8 cellular contexts compared by ENCODE assay signal in genomic region chr5:160008877-160009590, GRCh38. TPM values are rescaled to one million over a fixed set of nuclear protein-coding genes. Genes with fewer than 3 reads are reported as not detected.
DNase-seq lines count a peak whose midpoint lies in the region; ATAC-seq lines count a peak whose summit lies in the region.

TTC1 (plus strand) TSS chr5:160009139; CDS start chr5:160010529, 1,390 bp downstream.

- peak within 1 kb of the TSS; percentile 78 for H3K27ac ChIP-seq in effector memory CD4-positive, alpha-beta T cell (ENCODE audit: insufficient read depth, low read length, poor library complexity, severe bottlenecking)

- no peaks in the 10 kb centered on the region for H3K27me3 ChIP-seq in effector memory CD4-positive, alpha-beta T cell (replicated peaks; ENCODE audit: control insufficient read depth, insufficient read depth, low read length, poor library complexity, severe bottlenecking)

- peak; percentile 98 for ATAC-seq in GM19468 (IDR thresholded peaks at IDR 0.05; ENCODE audit: extremely low read depth, unreplicated experiment)

- H3K4me1 ChIP-seq in effector memory CD4-positive, alpha-beta T cell (ENCODE audit: control insufficient read depth, insufficient read depth, low read length, poor library complexity, severe bottlenecking), result peaks cover 14% of the 10 kb centered on the region

- peak within 1 kb of the TSS; percentile 75 for H3K4me3 ChIP-seq in effector memory CD4-positive, alpha-beta T cell (ENCODE audit: insufficient read depth, low read depth, low read length, poor library complexity, severe bottlenecking)

- H3K9me3 ChIP-seq in effector memory CD4-positive, alpha-beta T cell (ENCODE audit: control insufficient read depth, low read length), result no peaks in the 10 kb centered on the region

- H3K36me3 ChIP-seq in effector memory CD4-positive, alpha-beta T cell (ENCODE audit: control insufficient read depth, insufficient read depth, low read length), result peaks cover 11% of the 10 kb centered on the region

- DNase-seq in CMK (ENCODE audit: low read depth), result peak; percentile 87
- DNase-seq in HS-5 (ENCODE audit: low read depth), result peak; percentile 97
- peak; percentile 87 for DNase-seq in NK-92 treated with Interleukin-12 subunit alpha and Interleukin-12 subunit beta, amount 100 ng/mL, for 24 hours (lab: John Stamatoyannopoulos, UW)
- peak; percentile 92 for DNase-seq in activated CD8-positive, alpha-beta memory T cell treated with anti-CD3 and anti-CD28 coated beads for 24 hours
- peak; percentile 85 to 93 (median 89) for DNase-seq in effector memory CD4-positive, alpha-beta T cell
- DNase-seq in lung microvascular endothelial cell (ENCODE audit: low read depth in 2 of 2), result peak; percentile 99 to 100
- DNase-seq in stimulated activated CD4-positive, alpha-beta T cell treated with anti-CD3 and anti-CD28 coated beads, TNF-alpha, amount 100 ng/mL, for 48 hours (ENCODE audit: low read depth in 3 of 3), result peak; percentile 78 to 88 (median 87)

RNA-seq across cellular contexts. Expression of gene TTC1, which starts in this region (rescaled TPM):
- total RNA-seq in lung microvascular endothelial cell, result 41.0 and 50.0 TPM in 2 replicates

Comparison
In these comparisons a context has a peak if more than half of its experiments do, and no peak if none do; other contexts are left out.
1. Peak in every context shown above with its lines: DNase-seq, ATAC-seq, H3K4me3 ChIP-seq and H3K27ac ChIP-seq.